ENCODE assay signal across 21 cellular contexts in the genomic region with DNA sequence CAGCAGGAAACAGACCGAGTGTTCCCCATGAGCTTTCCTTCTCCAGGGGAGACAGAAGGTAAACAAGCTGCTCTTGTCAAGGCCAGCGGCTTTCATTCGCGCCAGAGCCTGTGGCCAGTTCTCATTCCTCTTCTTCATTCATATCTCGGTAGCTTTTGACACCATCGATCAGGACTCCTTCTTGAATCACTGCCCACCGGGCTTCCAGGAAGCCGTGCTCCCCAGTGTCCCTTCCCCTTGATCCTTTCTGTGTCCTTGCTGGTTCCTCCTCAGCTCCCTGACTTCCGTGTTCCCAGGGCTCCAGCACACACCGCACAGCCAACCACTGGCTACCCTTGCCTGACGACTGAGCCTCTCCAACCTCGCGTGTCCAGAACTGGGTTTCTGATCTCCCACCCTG. TPM values are rescaled to one million over a fixed set of nuclear protein-coding genes. Genes with fewer than 3 reads are reported as not detected.
DNase-seq lines count a peak whose midpoint lies in the region; ATAC-seq and TF ChIP-seq lines count a peak whose summit lies in the region.
"Had no signal": no experiment of that assay in that cellular context is flagged by ENCODE, and none has a peak within 500 bp of the region (broad histone marks: within the 10 kb centered on the region; RNA-seq: fewer than 3 reads in every experiment).

No MANE protein-coding gene starts in this region.

- H3K27ac ChIP-seq in right cardiac atrium (ENCODE audit: low read length) (no peak overlapping the region), upper lobe of right lung (no peak overlapping the region)
- H3K27ac ChIP-seq: HL-60, VCaP had no signal

- peak; percentile 68 to 84 for ATAC-seq in right cardiac atrium
- no peak for ATAC-seq in left ventricle myocardium superior
- peak; percentile 36 for ATAC-seq in upper lobe of right lung
- no peak for ATAC-seq in GM18498 (IDR thresholded peaks at IDR 0.05; ENCODE audit: unreplicated experiment)

- intact Hi-C loops in right cardiac atrium (cut with DNase I) (no loop called here), left ventricle myocardium superior (cut with micrococcal nuclease) (no loop called here), upper lobe of right lung (cut with DNase I) (no loop called here)

- WGBS in right cardiac atrium: 54% methylated on average over 13 of the region's 13 CpGs

- H3K4me1 ChIP-seq in right cardiac atrium (ENCODE audit: control insufficient read depth, insufficient read depth, low read length): no peaks in the 10 kb centered on the region
- H3K4me1 ChIP-seq in mucosa of stomach (ENCODE audit: control insufficient read depth, insufficient read depth, low read length): no peaks in the 10 kb centered on the region
- H3K4me1 ChIP-seq in upper lobe of right lung: no peaks in the 10 kb centered on the region

- peak overlapping the region; percentile 45 for H3K9ac ChIP-seq in mucosa of stomach (ENCODE audit: low read length)

- H3K9me3 ChIP-seq in right cardiac atrium (ENCODE audit: control insufficient read depth, low read length) (no peaks in the 10 kb centered on the region), mucosa of stomach (ENCODE audit: control insufficient read depth, low read length) (no peaks in the 10 kb centered on the region), upper lobe of right lung (no peaks in the 10 kb centered on the region)

- H3K36me3 ChIP-seq in mucosa of stomach (ENCODE audit: control insufficient read depth, insufficient read depth, low read length) (no peaks in the 10 kb centered on the region), upper lobe of right lung (no peaks in the 10 kb centered on the region)

- TF ChIP-seq CTCF in cardiac fibroblast (IDR thresholded peaks at IDR 0.05; ENCODE audit: low read depth, low read length) (no peak), upper lobe of right lung (IDR thresholded peaks at IDR 0.05) (no peak)

- H3K4me3 ChIP-seq in right cardiac atrium (ENCODE audit: low read length) (no peak overlapping the region), cardiac fibroblast (replicated peaks in 1 of 2; ENCODE audit: low read depth in 2 of 2, low read length in 2 of 2) (no peak overlapping the region), mucosa of stomach (ENCODE audit: low read length) (no peak overlapping the region), upper lobe of right lung (no peak overlapping the region)
- H3K4me3 ChIP-seq: lung had no signal

- no peaks in the 10 kb centered on the region for H3K27me3 ChIP-seq in right cardiac atrium (ENCODE audit: control insufficient read depth, insufficient read depth)
- H3K27me3 ChIP-seq in mucosa of stomach (ENCODE audit: control insufficient read depth, insufficient read depth, low read length): no peaks in the 10 kb centered on the region
- H3K27me3 ChIP-seq in upper lobe of right lung: no peaks in the 10 kb centered on the region

- DNase-seq in right cardiac atrium (peak in 1 of 3 donors; percentile 48), left ventricle myocardium superior (no peak), cardiac fibroblast (ENCODE audit: low read depth in 2 of 2) (peak; percentile 26 to 36), upper lobe of right lung (no peak), foreskin melanocyte (no peak)
- no peak for DNase-seq in stimulated activated CD8-positive, alpha-beta memory T cell treated with anti-CD3 and anti-CD28 coated beads, Interleukin-4, amount 100 ng/mL, for 48 hours
- DNase-seq: activated naive CD4-positive, alpha-beta T cell treated with Interleukin-2 at 50 U/mL for 16 hours; aorta; C1 segment of cervical spinal cord; endodermal cell; GF-D8; glutamatergic neuron; naive B cell; NCI-H1930; NCI-H524; SHP77 treated with DMSO at 0.1 percent for 48 hours had no signal

RNA-seq across cellular contexts. Expression of a gene that starts 14.1 kb away (rescaled TPM):
- 10 to 100 TPM; 10.2 to 14.6 (median 12.6) TPM for total RNA-seq in right cardiac atrium
- 12.2 TPM for polyA plus RNA-seq in right cardiac atrium
- 6.8 TPM for total RNA-seq in left ventricle myocardium superior
- 21.2 TPM for total RNA-seq in upper lobe of right lung

Comparison
In these comparisons a context has a peak if more than half of its experiments do, and no peak if none do; other contexts are left out.
1. ATAC-seq: peak in right cardiac atrium (2 of 2) and upper lobe of right lung (single experiment); none in left ventricle myocardium superior (single experiment) and GM18498 (single experiment).
2. DNase-seq: peak in cardiac fibroblast (2 of 2); none in left ventricle myocardium superior (single experiment), upper lobe of right lung (single experiment), stimulated activated CD8-positive, alpha-beta memory T cell treated with anti-CD3 and anti-CD28 coated beads, Interleukin-4, amount 100 ng/mL, for 48 hours (single experiment) and foreskin melanocyte (single experiment).